In genomic region chr22:27573992-27574391, GRCh38 we compare ENCODE assay signal across 1 cellular context.
TF ChIP-seq lines count a peak whose summit lies in the region.

No MANE protein-coding gene starts in this region.

TF ChIP-seq in GM23338, 12 proteins besides CTCF, POLR2A, EP300 and RAD21 (continued from another document):
- no peak for TF ChIP-seq ZNF462 (CRISPR knock-in tag; IDR thresholded peaks at IDR 0.05)
